Comparison of ENCODE assay signal across 13 cellular contexts in the genomic region with DNA sequence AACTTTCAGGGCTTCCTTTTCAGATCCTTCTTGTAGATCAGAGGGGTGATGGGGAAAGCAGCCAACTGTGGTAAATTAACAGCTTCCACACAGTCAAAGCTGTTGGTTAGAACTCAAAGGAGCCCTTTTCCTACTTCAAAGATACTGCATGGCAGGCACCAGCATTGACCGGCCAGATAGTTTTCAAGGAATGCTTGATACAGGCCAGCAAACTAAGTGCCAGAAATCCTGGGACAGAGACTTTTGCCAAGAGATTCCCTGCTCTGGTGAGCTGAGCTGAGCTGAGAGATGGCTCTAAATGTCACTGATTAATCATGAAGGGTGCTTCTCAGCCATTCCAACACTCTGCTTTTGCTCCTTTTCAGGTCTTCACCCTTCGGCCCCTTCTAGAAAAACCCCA.
DNase-seq lines count a peak whose midpoint lies in the region; ATAC-seq and TF ChIP-seq lines count a peak whose summit lies in the region.
"Had no signal": no experiment of that assay in that cellular context is flagged by ENCODE, and none has a peak within 500 bp of the region (broad histone marks: within the 10 kb centered on the region; RNA-seq: fewer than 3 reads in every experiment).

No MANE protein-coding gene starts in this region.

- intact Hi-C loops in HCT116 (cut with micrococcal nuclease) (no loop called here), right cardiac atrium (cut with DNase I) (no loop called here), gastrocnemius medialis (cut with DNase I; ENCODE audit: low total_unique reads) (loop anchor here (5.0 kb wide), 1 partner anchor 220 kb away; the partner anchor contains the start of gene CXorf38), Caco-2 (cut with micrococcal nuclease; ENCODE audit: unreplicated experiment) (no loop called here)

- DNase-seq in HCT116 (ENCODE audit: low read depth, low spot score) (no peak), right cardiac atrium (no peak), gastrocnemius medialis (peak; percentile 26 to 49), G401 (ENCODE audit: low spot score) (no peak), Caco-2 (no peak), NCI-H1092 treated with DMSO at 0.1 percent for 48 hours (lab: John Stamatoyannopoulos, UW) (no peak), HT-29 (ENCODE audit: low spot score) (no peak)
- DNase-seq: activated CD4-positive, alpha-beta T cell treated with anti-CD3 and anti-CD28 coated beads, Interleukin-2, amount 10 ng/mL, durations not matched to agents 24 days and 14 days; NCI-H1105; stimulated activated naive CD8-positive, alpha-beta T cell treated with anti-CD3 and anti-CD28 coated beads, Interleukin-15, amount 100 ng/mL, for 72 hours had no signal

- no peaks in the 10 kb centered on the region for H3K9me2 ChIP-seq in HCT116 (ENCODE audit: insufficient read depth)

- POLR2A ChIA-PET in HCT116 (lab: Charles Lee) = no interaction called here
- POLR2A ChIA-PET in Caco-2 (lab: Charles Lee) = no interaction called here

- H3K9me3 Mint-ChIP-seq in brain (peaks cover 7 to 24% (median 15%) of the 10 kb centered on the region in 5 experiments), Caco-2 (ENCODE audit: unreplicated experiment) (no peaks in the 10 kb centered on the region)
- H3K9me3 Mint-ChIP-seq: activated CD4-positive, alpha-beta T cell treated with anti-CD3 and anti-CD28 coated beads, Interleukin-2, amount 10 ng/mL, durations not matched to agents 24 days and 14 days; stimulated activated naive CD8-positive, alpha-beta T cell treated with anti-CD3 and anti-CD28 coated beads, Interleukin-15, amount 100 ng/mL, for 72 hours had no signal

- peak overlapping the region; percentile 74 for H2AFZ ChIP-seq in HCT116 (ENCODE audit: low read depth, low read length, poor library complexity, severe bottlenecking)

- H3K9me3 ChIP-seq in HCT116 (ENCODE audit: control insufficient read depth in 1 of 2, insufficient read depth in 1 of 2, low read depth in 1 of 2, low read length in 2 of 2) (no peaks in the 10 kb centered on the region), right cardiac atrium (ENCODE audit: control insufficient read depth, low read length) (no peaks in the 10 kb centered on the region), gastrocnemius medialis (no peaks in the 10 kb centered on the region), Caco-2 (no peaks in the 10 kb centered on the region)

- peak overlapping the region; percentile 25; the same call in 1 of the 2 replicates for H3K27ac ChIP-seq in HCT116 (ENCODE audit: low read depth, low read length)
- peak overlapping the region; percentile 64 for H3K27ac ChIP-seq in right cardiac atrium (ENCODE audit: low read length)
- H3K27ac ChIP-seq in gastrocnemius medialis = peak overlapping the region; percentile 50 to 75 (median 66)

- peak overlapping the region; percentile 61 for H3K4me2 ChIP-seq in HCT116 (ENCODE audit: low read length)

- BruUV-seq in HCT116 (replicated peaks; lab: Mats Ljungman, UMichigan) (no TSS peak), Caco-2 (replicated peaks; lab: Mats Ljungman, UMichigan) (no TSS peak)

- TF ChIP-seq POLR2A in HCT116 (IDR thresholded peaks at IDR 0.05; ENCODE audit: borderline replicate concordance, extremely low read depth, insufficient read depth, insufficient read length) (no peak), gastrocnemius medialis (IDR thresholded peaks at IDR 0.05) (no peak)

- H3K4me1 ChIP-seq in HCT116 (ENCODE audit: control insufficient read depth in 1 of 2, insufficient read depth in 2 of 2, low read length in 2 of 2) (peaks cover 10 to 17% of the 10 kb centered on the region in 2 experiments), right cardiac atrium (ENCODE audit: control insufficient read depth, insufficient read depth, low read length) (peaks cover 2% of the 10 kb centered on the region), gastrocnemius medialis (peaks cover 12 to 13% of the 10 kb centered on the region in 2 donors), Caco-2 (no peaks in the 10 kb centered on the region)

- H4K20me1 ChIP-seq in HCT116 (ENCODE audit: insufficient read depth) = no peaks in the 10 kb centered on the region

- H3K27me3 Mint-ChIP-seq in brain (peaks cover 4% of the 10 kb centered on the region), Caco-2 (ENCODE audit: insufficient read depth, unreplicated experiment) (peaks cover 3% of the 10 kb centered on the region)

- peak overlapping the region; percentile 23; the same call in 1 of the 2 replicates for H3K9ac ChIP-seq in HCT116 (ENCODE audit: low read length)

- CTCF ChIA-PET in HCT116 (lab: Charles Lee) (interaction anchor here (2.1 kb wide), 1 partner anchor 11 kb away, joined by 10 read pairs; no protein-coding TSS in a partner anchor), Caco-2 (lab: Charles Lee) (no interaction called here)

- H3K79me2 ChIP-seq in HCT116 (ENCODE audit: insufficient read depth, low read length) = no peaks in the 10 kb centered on the region

- WGBS in right cardiac atrium = 10% methylated on average over 2 of the region's 2 CpGs

- TF ChIP-seq CTCF in HCT116 (IDR thresholded peaks at IDR 0.05 in 2 of 3, conservative IDR thresholded peaks at IDR 0.05 in 1 of 3; ENCODE audit: borderline replicate concordance in 1 of 3, insufficient read depth in 1 of 3, low read depth in 2 of 3, low read length in 2 of 3) (no peak), brain (conservative IDR thresholded peaks at IDR 0.05) (no peak), gastrocnemius medialis (IDR thresholded peaks at IDR 0.05 in 4 of 5, conservative IDR thresholded peaks at IDR 0.05 in 1 of 5) (no peak), Caco-2 (IDR thresholded peaks at IDR 0.05; ENCODE audit: insufficient read depth in 1 of 2, low read depth in 1 of 2, low read length in 1 of 2, severe bottlenecking in 1 of 2, unreplicated experiment in 1 of 2) (no peak)

- H3K27ac Mint-ChIP-seq in brain (peak overlapping the region in 3 of 5 experiments; percentile 7 to 91 (median 83)), Caco-2 (ENCODE audit: unreplicated experiment) (no peak overlapping the region)
- H3K27ac Mint-ChIP-seq: activated CD4-positive, alpha-beta T cell treated with anti-CD3 and anti-CD28 coated beads, Interleukin-2, amount 10 ng/mL, durations not matched to agents 24 days and 14 days; activated T-helper 1 cell treated with anti-CD3 and anti-CD28 coated beads, Interleukin-12 subunit alpha, Interleukin-12 subunit beta, Interleukin-2, Interleukin-4 antibody, amounts not matched to agents 30 ng/mL and 10 ng/mL and 1 ng/mL, durations not matched to agents 14 hours and 24 hours and 36 hours; CD14-positive monocyte had no signal

- no peaks in the 10 kb centered on the region for H3K27me3 ChIP-seq in HCT116 (ENCODE audit: insufficient read depth, low read length)
- no peaks in the 10 kb centered on the region for H3K27me3 ChIP-seq in right cardiac atrium (ENCODE audit: control insufficient read depth, insufficient read depth)
- no peaks in the 10 kb centered on the region for H3K27me3 ChIP-seq in gastrocnemius medialis
- H3K27me3 ChIP-seq in Caco-2 (replicated peaks; ENCODE audit: control insufficient read depth, insufficient read depth, low read length) = no peaks in the 10 kb centered on the region

- H3K4me3 ChIP-seq in HCT116 (replicated peaks in 1 of 2; ENCODE audit: low read depth in 1 of 2, low read length in 2 of 2) (no peak overlapping the region), right cardiac atrium (ENCODE audit: low read length) (no peak overlapping the region), gastrocnemius medialis (no peak overlapping the region), Caco-2 (ENCODE audit: low read depth, low read length) (no peak overlapping the region)

- RAD21 ChIA-PET in HCT116 (lab: Charles Lee; ENCODE audit: low non-redundant PET in 1 of 2, low total read pairs in 2 of 2, uncharacterized antibody in 2 of 2, unreplicated experiment in 2 of 2) = no interaction called here

- in situ Hi-C loops in gastrocnemius medialis (cut with MboI; ENCODE audit: low sequenced_read_pairs in 4 of 4) = no loop called here
- in situ Hi-C loops in G401 (cut with HindIII; ENCODE audit: low sequenced_read_pairs) = no loop called here

- no peak for TF ChIP-seq RAD21 in HCT116 (IDR thresholded peaks at IDR 0.05; ENCODE audit: low read depth)

- ATAC-seq in HCT116 = 0 out of 2 replicates have a peak, but pooled peaks have one; percentile 25
- peak; percentile 77 to 86 for ATAC-seq in right cardiac atrium
- peak; percentile 88 to 91 for ATAC-seq in gastrocnemius medialis
- ATAC-seq: stimulated activated naive CD8-positive, alpha-beta T cell treated with anti-CD3 and anti-CD28 coated beads, Interleukin-15, amount 100 ng/mL, for 72 hours had no signal

- H3K4me3 Mint-ChIP-seq in brain (no peak overlapping the region), Caco-2 (ENCODE audit: unreplicated experiment) (no peak overlapping the region)
- H3K4me3 Mint-ChIP-seq: activated CD4-positive, alpha-beta T cell treated with anti-CD3 and anti-CD28 coated beads, Interleukin-2, amount 10 ng/mL, durations not matched to agents 24 days and 14 days; activated T-helper 1 cell treated with anti-CD3 and anti-CD28 coated beads, Interleukin-12 subunit alpha, Interleukin-12 subunit beta, Interleukin-2, Interleukin-4 antibody, amounts not matched to agents 30 ng/mL and 10 ng/mL and 1 ng/mL, durations not matched to agents 14 hours and 24 hours and 36 hours; CD14-positive monocyte; stimulated activated naive CD8-positive, alpha-beta T cell treated with anti-CD3 and anti-CD28 coated beads, Interleukin-15, amount 100 ng/mL, for 72 hours had no signal

- peaks cover 17% of the 10 kb centered on the region for H3K4me1 Mint-ChIP-seq in brain
- H3K4me1 Mint-ChIP-seq in Caco-2 (ENCODE audit: low read depth, unreplicated experiment) = no peaks in the 10 kb centered on the region
- H3K4me1 Mint-ChIP-seq: CD14-positive monocyte had no signal

- no peaks in the 10 kb centered on the region for H3K36me3 Mint-ChIP-seq in brain
- no peaks in the 10 kb centered on the region for H3K36me3 Mint-ChIP-seq in Caco-2 (ENCODE audit: insufficient read depth, unreplicated experiment)
- H3K36me3 Mint-ChIP-seq: CD14-positive monocyte had no signal

- no peaks in the 10 kb centered on the region for H3K36me3 ChIP-seq in HCT116 (ENCODE audit: control insufficient read depth in 1 of 2, insufficient read depth in 2 of 2, low read length in 2 of 2)
- H3K36me3 ChIP-seq in gastrocnemius medialis = no peaks in the 10 kb centered on the region
- no peaks in the 10 kb centered on the region for H3K36me3 ChIP-seq in Caco-2 (ENCODE audit: control insufficient read depth, insufficient read depth, low read length)

TF ChIP-seq in HCT116, 20 proteins besides CTCF, POLR2A, EP300 and RAD21 (continues in another document):
- TF ChIP-seq EZH2 (IDR thresholded peaks at IDR 0.05) = no peak
- peak; percentile 51 for TF ChIP-seq TCF7L2 (IDR thresholded peaks at IDR 0.05; ENCODE audit: borderline replicate concordance, extremely low read depth, insufficient read depth, insufficient read length)

Comparison
In these comparisons a context has a peak if more than half of its experiments do, and no peak if none do; other contexts are left out.
1. ATAC-seq: peak in every context shown above with its lines; median percentile 90 in gastrocnemius medialis; 82 in right cardiac atrium; 25 in HCT116.
2. DNase-seq: peak in gastrocnemius medialis (2 of 2); none in HCT116 (single experiment), right cardiac atrium (0 of 3), G401 (single experiment), Caco-2 (0 of 2), NCI-H1092 treated with DMSO at 0.1 percent for 48 hours (single experiment) and HT-29 (single experiment).
3. Peak in every context shown above with its lines, with median percentiles within 50 percentile points of each other: H3K27ac ChIP-seq.